19 cellular contexts compared by ENCODE assay signal in genomic region chr7:156703773-156704482, GRCh38.
A peak's percentile ranks its signal among the peaks of the same experiment; 100 is the strongest.
DNase-seq lines count a peak whose midpoint lies in the region; ATAC-seq and TF ChIP-seq lines count a peak whose summit lies in the region.
"Had no signal": no experiment of that assay in that cellular context is flagged by ENCODE, and none has a peak within 500 bp of the region (broad histone marks: within the 10 kb centered on the region; RNA-seq: fewer than 3 reads in every experiment).

No MANE protein-coding gene starts in this region.

- no peak for TF ChIP-seq EP300 in ovary (IDR thresholded peaks at IDR 0.05)

- H3K9ac ChIP-seq in BLaER1, result no peak overlapping the region

- H3K4me2 ChIP-seq in BLaER1, result peak overlapping the region; percentile 70

- TF ChIP-seq CTCF in ascending aorta (IDR thresholded peaks at IDR 0.05) (no peak), ovary (IDR thresholded peaks at IDR 0.05) (no peak)

- DNase-seq in Jurkat, Clone E6-1 (ENCODE audit: low read depth, low spot score), result peak; percentile 28
- DNase-seq in effector memory CD8-positive, alpha-beta T cell, result no peak
- DNase-seq in ascending aorta (ENCODE audit: low spot score in 2 of 2), result no peak
- DNase-seq in ovary, result no peak
- DNase-seq: activated CD4-positive, alpha-beta T cell treated with anti-CD3 and anti-CD28 coated beads, Interleukin-2, amount 10 ng/mL, durations not matched to agents 24 days and 14 days; activated T-cell treated with anti-CD3 and anti-CD28 coated beads, Interleukin-2, amount 50 U/mL, for 24 hours; GF-D8; NCI-H1048; NCI-H2171; SHP77; T-helper 9 cell; transverse colon had no signal

- H3K9me3 Mint-ChIP-seq in effector memory CD8-positive, alpha-beta T cell, result peaks cover 0 to 4% of the 10 kb centered on the region in 2 donors

- H3K4me3 ChIP-seq in BLaER1 (no peak overlapping the region), ascending aorta (no peak overlapping the region), ovary (no peak overlapping the region)
- no peak overlapping the region for H3K4me3 ChIP-seq in Jurkat, Clone E6-1 (ENCODE audit: low read length)
- H3K4me3 ChIP-seq: gastrocnemius medialis, transverse colon had no signal

- H3K4me1 ChIP-seq in BLaER1 (peaks cover 11% of the 10 kb centered on the region), ascending aorta (no peaks in the 10 kb centered on the region), ovary (ENCODE audit: insufficient read depth) (no peaks in the 10 kb centered on the region)
- H3K4me1 ChIP-seq: transverse colon had no signal

- H3K27me3 Mint-ChIP-seq in effector memory CD8-positive, alpha-beta T cell, result no peaks in the 10 kb centered on the region
- H3K27me3 Mint-ChIP-seq: activated CD4-positive, alpha-beta T cell treated with anti-CD3 and anti-CD28 coated beads, Interleukin-2, amount 10 ng/mL, durations not matched to agents 24 days and 14 days; activated T-cell treated with anti-CD3 and anti-CD28 coated beads, Interleukin-2, amount 50 U/mL, for 24 hours; memory B cell had no signal

- H4K20me1 ChIP-seq in BLaER1, result no peaks in the 10 kb centered on the region

- intact Hi-C loops in ascending aorta (cut with DNase I), result no loop called here
- intact Hi-C loops in ovary (cut with DNase I), result no loop called here

- H3K9me3 ChIP-seq in BLaER1 (peaks cover 50% of the 10 kb centered on the region), ascending aorta (peaks cover 4 to 10% of the 10 kb centered on the region in 2 donors), ovary (peaks cover 0 to 6% of the 10 kb centered on the region in 2 donors)
- H3K9me3 ChIP-seq: gastrocnemius medialis, neutrophil, transverse colon had no signal

- H3K4me3 Mint-ChIP-seq in effector memory CD8-positive, alpha-beta T cell, result no peak overlapping the region
- H3K4me3 Mint-ChIP-seq: activated CD4-positive, alpha-beta T cell treated with anti-CD3 and anti-CD28 coated beads, Interleukin-2, amount 10 ng/mL, durations not matched to agents 24 days and 14 days; activated T-cell treated with anti-CD3 and anti-CD28 coated beads, Interleukin-2, amount 50 U/mL, for 24 hours; memory B cell had no signal

- peaks cover 8 to 12% of the 10 kb centered on the region in 2 donors for H3K4me1 Mint-ChIP-seq in effector memory CD8-positive, alpha-beta T cell (ENCODE audit: low read depth in 2 of 2)

- WGBS in ovary, 3 donors, result 83 to 90% (median 86%) methylated on average over 5 of the region's 5 CpGs

- H3K27me3 ChIP-seq in BLaER1, result no peaks in the 10 kb centered on the region
- no peaks in the 10 kb centered on the region for H3K27me3 ChIP-seq in ascending aorta
- H3K27me3 ChIP-seq in ovary, result no peaks in the 10 kb centered on the region
- H3K27me3 ChIP-seq: gastrocnemius medialis, neutrophil, transverse colon had no signal

- H3K36me3 Mint-ChIP-seq in effector memory CD8-positive, alpha-beta T cell (ENCODE audit: insufficient read depth), result no peaks in the 10 kb centered on the region

- no peak overlapping the region for H3K27ac ChIP-seq in BLaER1
- H3K27ac ChIP-seq in ascending aorta, result no peak overlapping the region
- no peak overlapping the region for H3K27ac ChIP-seq in ovary
- H3K27ac ChIP-seq: gastrocnemius medialis, neutrophil, transverse colon had no signal

- no peak for TF ChIP-seq POLR2A in ovary (IDR thresholded peaks at IDR 0.05)

- H3K36me3 ChIP-seq in BLaER1 (peaks cover 45% of the 10 kb centered on the region), ascending aorta (peaks cover 4 to 12% of the 10 kb centered on the region in 2 donors), ovary (no peaks in the 10 kb centered on the region)
- H3K36me3 ChIP-seq: gastrocnemius medialis, neutrophil, transverse colon had no signal

- peak overlapping the region; percentile 9 to 47 for H3K27ac Mint-ChIP-seq in effector memory CD8-positive, alpha-beta T cell
- H3K27ac Mint-ChIP-seq: activated CD4-positive, alpha-beta T cell treated with anti-CD3 and anti-CD28 coated beads, Interleukin-2, amount 10 ng/mL, durations not matched to agents 24 days and 14 days; activated T-cell treated with anti-CD3 and anti-CD28 coated beads, Interleukin-2, amount 50 U/mL, for 24 hours; memory B cell had no signal

- ATAC-seq in GM18867 (IDR thresholded peaks at IDR 0.05; ENCODE audit: unreplicated experiment), result peak; percentile 62
- ATAC-seq in effector memory CD8-positive, alpha-beta T cell (replicated peaks), result no peak
- no peak for ATAC-seq in HG03025 (IDR thresholded peaks at IDR 0.05; ENCODE audit: low FRiP score, unreplicated experiment)
- ATAC-seq in HG02763 (IDR thresholded peaks at IDR 0.05; ENCODE audit: unreplicated experiment), result no peak
